Comparison of ENCODE assay signal across 35 cellular contexts in the genomic region with DNA sequence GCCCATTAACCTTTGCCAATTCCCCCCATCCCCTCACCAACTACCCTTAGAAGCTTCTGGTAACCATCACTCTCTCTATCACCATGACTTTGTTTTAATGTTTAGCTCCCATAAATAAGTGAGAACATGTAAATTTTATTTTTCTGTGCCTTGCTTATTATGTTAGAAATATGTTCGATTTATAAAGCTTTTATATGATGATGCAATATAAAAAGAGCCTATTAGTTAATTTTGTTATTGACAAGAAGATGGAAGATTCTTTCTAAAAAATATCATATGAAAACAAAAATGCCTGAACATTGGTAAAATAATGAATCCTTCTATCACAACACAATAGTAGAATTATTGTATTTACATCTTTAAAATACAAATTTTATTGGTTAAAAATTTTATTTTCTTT.
"Had no signal": no experiment of that assay in that cellular context is flagged by ENCODE, and none has a peak within 500 bp of the region (broad histone marks: within the 10 kb centered on the region; RNA-seq: fewer than 3 reads in every experiment).

No MANE protein-coding gene starts in this region.

- H3K4me3 ChIP-seq: MG63 had no signal

- H3K4me2 ChIP-seq: KMS-11 had no signal

- H3K9me3 ChIP-seq: MG63 had no signal

- H3K27me3 ChIP-seq: MG63 had no signal

- H3K36me3 ChIP-seq: MG63 had no signal

- H3K9ac ChIP-seq: KMS-11 had no signal

- H3K27ac ChIP-seq: KMS-11 had no signal

- DNase-seq: Karpas-422, Kasumi-1, MG63, MM.1S, MV-4-11, NCI-H1048, NCI-H1092, NCI-H1092 treated with DMSO at 0.1 percent for 48 hours, NCI-H1105, NCI-H1105 treated with DMSO at 0.1 percent for 48 hours, NCI-H1417, NCI-H1417 treated with DMSO at 0.1 percent for 48 hours, NCI-H1436, NCI-H1436 treated with DMSO at 0.1 percent for 48 hours, NCI-H146, NCI-H1694, NCI-H1694 treated with DMSO at 0.1 percent for 48 hours, NCI-H187, NCI-H187 treated with DMSO at 0.1 percent for 48 hours, NCI-H1930, NCI-H2029, NCI-H2029 treated with DMSO at 0.1 percent for 48 hours, NCI-H2081 treated with DMSO at 0.1 percent for 48 hours, NCI-H2107, NCI-H2171, NCI-H2171 treated with DMSO at 0.1 percent for 48 hours, NCI-H2227 treated with DMSO at 0.1 percent for 48 hours, NCI-H226, NCI-H345, NCI-H446, NCI-H446 treated with DMSO at 0.1 percent for 48 hours, NCI-H510A, NCI-H510A treated with DMSO at 0.1 percent for 48 hours, NCI-H524 had no signal
